ENCODE assay signal across 22 cellular contexts in the genomic region with DNA sequence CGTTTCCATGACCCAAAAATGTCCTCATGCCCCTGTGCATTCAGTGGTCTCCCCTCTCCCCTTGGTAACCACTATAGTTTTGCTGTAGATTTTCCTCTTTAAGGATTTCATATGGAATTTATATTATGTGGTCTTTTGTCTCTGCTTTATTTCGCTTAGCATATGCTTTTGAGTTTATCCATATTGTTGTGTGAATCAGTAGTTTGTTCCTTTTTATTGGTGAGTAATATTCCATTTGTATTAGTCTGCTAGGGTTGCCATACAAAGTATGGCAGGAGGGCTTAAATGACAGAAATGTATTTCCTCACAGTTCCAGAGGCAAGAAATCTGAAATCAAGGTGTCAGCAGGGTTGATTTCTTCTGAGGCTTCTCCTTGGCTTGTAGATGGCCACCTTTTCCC.
"Had no signal": no experiment of that assay in that cellular context is flagged by ENCODE, and none has a peak within 500 bp of the region (broad histone marks: within the 10 kb centered on the region; RNA-seq: fewer than 3 reads in every experiment).

No MANE protein-coding gene starts in this region.

- H3K4me3 ChIP-seq: gastrocnemius medialis, lower lobe of right lung, neural progenitor cell, right lobe of liver, suprapubic skin, transverse colon, vagina had no signal

- H3K27me3 Mint-ChIP-seq: naive thymus-derived CD8-positive, alpha-beta T cell; progenitor cell of endocrine pancreas; stimulated activated naive B cell treated with anti-CD40 and anti-IgM and Interleukin-4, amounts not matched to agents 10 μg/mL and 1 μg/mL and 100 μg/mL, for 72 hours; stimulated activated naive CD8-positive, alpha-beta T cell treated with anti-CD3 and anti-CD28 coated beads, Interleukin-15, amount 100 ng/mL, for 72 hours had no signal

- H3K27me3 ChIP-seq: dorsolateral prefrontal cortex, gastrocnemius medialis, neural progenitor cell, right lobe of liver, suprapubic skin, transverse colon, vagina had no signal

- H3K27ac Mint-ChIP-seq: endodermal cell; neural progenitor cell; progenitor cell of endocrine pancreas; stimulated activated naive CD8-positive, alpha-beta T cell treated with anti-CD3 and anti-CD28 coated beads, Interleukin-15, amount 100 ng/mL, for 72 hours had no signal

- H3K79me2 ChIP-seq: parathyroid adenoma had no signal

- H2AFZ ChIP-seq: neural progenitor cell, parathyroid adenoma had no signal

- ATAC-seq: esophagus mucosa; gastrocnemius medialis; left ventricle myocardium superior; lower lobe of right lung; naive thymus-derived CD8-positive, alpha-beta T cell; right lobe of liver; stimulated activated naive CD8-positive, alpha-beta T cell treated with anti-CD3 and anti-CD28 coated beads, Interleukin-15, amount 100 ng/mL, for 72 hours had no signal

- H3K9me3 ChIP-seq: gastrocnemius medialis, lower lobe of right lung, right lobe of liver, suprapubic skin, transverse colon, vagina had no signal

- H3K36me3 ChIP-seq: gastrocnemius medialis, neural progenitor cell, right lobe of liver, suprapubic skin, transverse colon, vagina had no signal

- H3K9me3 Mint-ChIP-seq: naive thymus-derived CD8-positive, alpha-beta T cell; neural progenitor cell; stimulated activated naive B cell treated with anti-CD40 and anti-IgM and Interleukin-4, amounts not matched to agents 10 μg/mL and 1 μg/mL and 100 μg/mL, for 72 hours; stimulated activated naive CD8-positive, alpha-beta T cell treated with anti-CD3 and anti-CD28 coated beads, Interleukin-15, amount 100 ng/mL, for 72 hours had no signal

- H3K9ac ChIP-seq: neural progenitor cell, parathyroid adenoma had no signal

- H3K4me2 ChIP-seq: neural progenitor cell had no signal

- H3K4me3 Mint-ChIP-seq: endodermal cell; neural progenitor cell; stimulated activated naive CD8-positive, alpha-beta T cell treated with anti-CD3 and anti-CD28 coated beads, Interleukin-15, amount 100 ng/mL, for 72 hours had no signal

- H3K4me1 ChIP-seq: parathyroid adenoma had no signal

- DNase-seq: dorsolateral prefrontal cortex; effector CD8-positive, alpha-beta T cell; endodermal cell; foreskin fibroblast; gastrocnemius medialis; left ventricle myocardium superior; lower lobe of right lung; naive thymus-derived CD8-positive, alpha-beta T cell; small intestine; stimulated activated CD4-positive, alpha-beta T cell treated with anti-CD3 and anti-CD28 coated beads, Interleukin-15, amount 100 ng/mL, for 24 hours; stimulated activated CD4-positive, alpha-beta T cell treated with anti-CD3 and anti-CD28 coated beads, Interleukin-2, amount 100 ng/mL, for 48 hours; stimulated activated naive B cell treated with anti-CD40 and anti-IgM and Interleukin-4, amounts not matched to agents 10 μg/mL and 1 μg/mL and 100 μg/mL, for 72 hours; stimulated activated naive CD8-positive, alpha-beta T cell treated with anti-CD3 and anti-CD28 coated beads, Interleukin-15, amount 100 ng/mL, for 72 hours; transverse colon had no signal

- H3K27ac ChIP-seq: epithelial cell of prostate, gastrocnemius medialis, lower lobe of right lung, neural progenitor cell, parathyroid adenoma, right lobe of liver, suprapubic skin, transverse colon, vagina had no signal
